Comparison of ENCODE assay signal across 3 cellular contexts in genomic region chr12:22794017-22794416, GRCh38.
TF ChIP-seq lines count a peak whose summit lies in the region.

No MANE protein-coding gene starts in this region.

TF ChIP-seq in A549, 52 proteins besides CTCF, POLR2A, EP300 and RAD21 (continued from another document):
- TF ChIP-seq CEBPB (IDR thresholded peaks at IDR 0.05): peak; percentile 78 to 88; a peak in 3 of 4 replicates
- TF ChIP-seq TFCP2L1 (CRISPR knock-in tag; IDR thresholded peaks at IDR 0.05): no peak
- no peak for TF ChIP-seq FOSL2 (IDR thresholded peaks at IDR 0.05)
- no peak for TF ChIP-seq FOSL2 (CRISPR knock-in tag; IDR thresholded peaks at IDR 0.05)
- TF ChIP-seq JUN (IDR thresholded peaks at IDR 0.05): no peak
- TF ChIP-seq RARB (CRISPR knock-in tag; IDR thresholded peaks at IDR 0.05): no peak
- no peak for TF ChIP-seq BCL3 (IDR thresholded peaks at IDR 0.05)
TF ChIP-seq in A549: peak in this region for 1.

TF ChIP-seq in IMR-90, 13 proteins besides CTCF, POLR2A, EP300 and RAD21 (continued from another document):
- peak; percentile 94 for TF ChIP-seq CEBPB (IDR thresholded peaks at IDR 0.05; ENCODE audit: low read depth, low read length)

TF ChIP-seq in K562, 482 proteins besides CTCF, POLR2A, EP300 and RAD21 (continued from another document):
- TF ChIP-seq CEBPG (CRISPR knock-in tag; IDR thresholded peaks at IDR 0.05) (no peak), CEBPG (tag; conservative IDR thresholded peaks at IDR 0.05 in 1 of 2, IDR thresholded peaks at IDR 0.05 in 1 of 2) (peak; percentile 56 to 96), CEBPB (tag; IDR thresholded peaks at IDR 0.05) (peak; percentile 89)
